In the genomic region with DNA sequence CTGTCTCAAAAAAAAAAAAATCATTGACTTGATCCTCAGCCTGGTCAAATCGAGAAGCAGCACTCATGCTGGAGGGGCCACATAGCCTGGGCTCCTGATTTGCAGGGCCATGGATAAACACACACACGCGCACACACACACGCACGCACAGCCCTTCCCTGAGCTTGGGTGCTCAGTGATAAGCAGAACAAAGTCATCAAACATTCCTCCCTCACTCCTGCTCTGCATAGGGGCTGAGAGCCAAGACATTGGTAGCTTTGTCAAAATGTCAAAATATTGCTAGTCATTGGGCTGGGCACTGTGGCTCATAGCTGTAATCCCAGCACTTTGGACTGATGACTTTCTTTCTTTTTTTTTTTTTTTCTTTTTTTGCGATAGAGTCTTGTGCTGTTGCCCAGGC, we compare ENCODE assay signal across 12 cellular contexts. TPM values are rescaled to one million over a fixed set of nuclear protein-coding genes. Genes with fewer than 3 reads are reported as not detected.
DNase-seq lines count a peak whose midpoint lies in the region; ATAC-seq and TF ChIP-seq lines count a peak whose summit lies in the region.
"Had no signal": no experiment of that assay in that cellular context is flagged by ENCODE, and none has a peak within 500 bp of the region (broad histone marks: within the 10 kb centered on the region; RNA-seq: fewer than 3 reads in every experiment).

No MANE protein-coding gene starts in this region.

- no peaks in the 10 kb centered on the region for H3K27me3 ChIP-seq in left lung

- H3K9me3 Mint-ChIP-seq in chondrocyte (ENCODE audit: low read depth), result no peaks in the 10 kb centered on the region
- no peaks in the 10 kb centered on the region for H3K9me3 Mint-ChIP-seq in activated T-cell treated with anti-CD3 and anti-CD28 coated beads, Interleukin-2, amount 50 U/mL, for 72 hours

- intact Hi-C loops in left lung (cut with DNase I), result no loop called here

- POLR2A ChIA-PET in GM10248 (lab: Yijun Ruan, JAX), result no interaction called here

- ATAC-seq in left lung, result peak; percentile 47
- ATAC-seq in activated T-cell treated with anti-CD3 and anti-CD28 coated beads, Interleukin-2, amount 50 U/mL, for 72 hours (replicated peaks in 1 of 2), result no peak

- no peak overlapping the region for H3K4me3 ChIP-seq in cardiac fibroblast (replicated peaks in 1 of 2; ENCODE audit: low read depth in 2 of 2, low read length in 2 of 2)
- no peak overlapping the region for H3K4me3 ChIP-seq in left lung
- H3K4me3 ChIP-seq: tibial artery had no signal

- peaks cover 16% of the 10 kb centered on the region for H3K4me1 Mint-ChIP-seq in chondrocyte (ENCODE audit: low read depth)
- no peaks in the 10 kb centered on the region for H3K4me1 Mint-ChIP-seq in activated T-cell treated with anti-CD3 and anti-CD28 coated beads, Interleukin-2, amount 50 U/mL, for 72 hours (ENCODE audit: low read depth)

- peak; percentile 80 for DNase-seq in AG08396 (ENCODE audit: low spot score)
- DNase-seq in NCI-H460 (ENCODE audit: extremely low read depth, low read depth), result peak; percentile 80
- DNase-seq in cardiac fibroblast (ENCODE audit: low read depth in 2 of 2), result peak; percentile 71 to 80
- no peak for DNase-seq in left lung
- DNase-seq in GM10248 (ENCODE audit: extremely low spot score), result no peak
- DNase-seq in chondrocyte (ENCODE audit: low spot score), result no peak
- DNase-seq in activated T-cell treated with anti-CD3 and anti-CD28 coated beads, Interleukin-2, amount 50 U/mL, for 72 hours, result no peak
- DNase-seq in NCI-H2171 (lab: John Stamatoyannopoulos, UW), result no peak
- DNase-seq: NCI-H526, nucleus accumbens, tibial artery had no signal

- no peak overlapping the region for H3K4me3 Mint-ChIP-seq in chondrocyte (ENCODE audit: unreplicated experiment)
- no peak overlapping the region for H3K4me3 Mint-ChIP-seq in activated T-cell treated with anti-CD3 and anti-CD28 coated beads, Interleukin-2, amount 50 U/mL, for 72 hours

- no peak overlapping the region for H3K27ac ChIP-seq in left lung
- H3K27ac ChIP-seq: tibial artery had no signal

- no peaks in the 10 kb centered on the region for H3K36me3 Mint-ChIP-seq in chondrocyte (ENCODE audit: low read depth)
- H3K36me3 Mint-ChIP-seq in activated T-cell treated with anti-CD3 and anti-CD28 coated beads, Interleukin-2, amount 50 U/mL, for 72 hours (ENCODE audit: insufficient read depth in 2 of 2), result no peaks in the 10 kb centered on the region

- H3K27me3 Mint-ChIP-seq in chondrocyte (ENCODE audit: low read depth), result peaks cover 1% of the 10 kb centered on the region
- H3K27me3 Mint-ChIP-seq in activated T-cell treated with anti-CD3 and anti-CD28 coated beads, Interleukin-2, amount 50 U/mL, for 72 hours (ENCODE audit: low read depth), result peaks cover 6% of the 10 kb centered on the region

- no peak overlapping the region for H3K27ac Mint-ChIP-seq in chondrocyte (ENCODE audit: unreplicated experiment)
- H3K27ac Mint-ChIP-seq in activated T-cell treated with anti-CD3 and anti-CD28 coated beads, Interleukin-2, amount 50 U/mL, for 72 hours, result no peak overlapping the region

- CTCF ChIA-PET in GM10248 (lab: Yijun Ruan, JAX), result interaction anchor here (1.0 to 3.9 kb wide), 4 partner anchors 8 to 26 kb away, joined by 3 to 12 read pairs (median 4); no protein-coding TSS in a partner anchor

- H3K36me3 ChIP-seq in left lung, result no peaks in the 10 kb centered on the region
- H3K36me3 ChIP-seq: tibial artery had no signal

- H3K9me3 ChIP-seq in left lung, result no peaks in the 10 kb centered on the region
- H3K9me3 ChIP-seq: tibial artery had no signal

- peaks cover 0 to 28% of the 10 kb centered on the region in 2 donors for H3K4me1 ChIP-seq in left lung

- no peak for TF ChIP-seq CTCF in cardiac fibroblast (IDR thresholded peaks at IDR 0.05; ENCODE audit: low read depth, low read length)
- TF ChIP-seq CTCF in left lung (IDR thresholded peaks at IDR 0.05), result no peak
- TF ChIP-seq CTCF in GM10248 (IDR thresholded peaks at IDR 0.05; ENCODE audit: control extremely low read depth, extremely low read depth, low read depth, missing control alignments), result no peak
- no peak for TF ChIP-seq CTCF in chondrocyte (IDR thresholded peaks at IDR 0.05)

RNA-seq across cellular contexts. Expression of gene A4GALT, which starts 34.0 kb away (rescaled TPM):
- 9.8 and 10.4 TPM in 2 replicates for total RNA-seq in NCI-H460 (2014; rRNA removed; shearing (Covaris generic))
- 8.9 and 11.3 TPM in 2 replicates for polyA plus RNA-seq in NCI-H460 (2014; cell fraction: nucleus; rRNA removed)
- total RNA-seq in left lung (10 to 100 TPM; 11.2 to 21.3 TPM), chondrocyte (5.2 to 23.8 TPM (median 22.0 TPM) in 3 replicates)
- under 1 TPM in 1 of 2 donors, not detected in 1; 0.46 TPM for total RNA-seq in activated T-cell treated with anti-CD3 and anti-CD28 coated beads, Interleukin-2, amount 50 U/mL, for 72 hours
- total RNA-seq: T-helper 1 cell treated with Interleukin-12 subunit alpha and Interleukin-12 subunit beta and Interleukin-4 antibody, amounts not matched to agents 30 ng/mL and 1 ng/mL, for 36 hours had no signal

Comparison
In these comparisons a context has a peak if more than half of its experiments do, and no peak if none do; other contexts are left out.
1. DNase-seq: peak in AG08396 (single experiment), NCI-H460 (single experiment) and cardiac fibroblast (2 of 2); none in left lung (0 of 2), GM10248 (single experiment), chondrocyte (single experiment), activated T-cell treated with anti-CD3 and anti-CD28 coated beads, Interleukin-2, amount 50 U/mL, for 72 hours (0 of 2) and NCI-H2171 (single experiment).